ENCODE assay signal across 1 cellular context in the genomic region with DNA sequence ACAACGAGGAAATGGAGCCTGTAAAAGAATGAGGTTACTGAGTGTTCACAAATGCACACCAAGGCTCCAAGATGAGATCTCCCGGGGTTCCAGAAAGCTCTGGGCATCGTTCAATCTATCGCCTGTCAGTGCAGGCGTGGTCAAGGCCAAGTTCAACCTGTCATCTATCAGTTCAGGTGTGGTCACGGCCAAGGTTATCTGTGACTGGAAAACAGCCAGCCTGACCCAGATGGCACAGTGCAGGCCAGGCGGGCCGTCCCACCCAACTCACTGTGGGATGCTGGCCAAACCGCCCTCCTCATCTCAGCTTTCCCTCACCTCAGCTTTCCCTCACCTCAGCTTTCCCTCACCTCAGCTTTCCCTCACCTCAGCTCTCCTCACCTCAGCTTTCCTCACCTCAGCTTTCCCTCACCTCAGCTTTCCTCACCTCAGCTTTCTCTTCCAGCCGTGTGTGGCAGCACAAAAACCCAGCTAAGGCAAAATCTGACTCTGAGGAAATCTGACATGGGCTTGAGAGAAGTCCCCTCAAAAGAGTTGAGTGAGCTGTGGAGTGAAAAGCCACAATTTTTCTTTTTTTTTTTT.
TF ChIP-seq lines count a peak whose summit lies in the region.

No MANE protein-coding gene starts in this region.

TF ChIP-seq in HEK293T, 16 proteins besides CTCF, POLR2A, EP300 and RAD21:
- TF ChIP-seq TARDBP (IDR thresholded peaks at IDR 0.05) = no peak
- TF ChIP-seq, protein P1, sequence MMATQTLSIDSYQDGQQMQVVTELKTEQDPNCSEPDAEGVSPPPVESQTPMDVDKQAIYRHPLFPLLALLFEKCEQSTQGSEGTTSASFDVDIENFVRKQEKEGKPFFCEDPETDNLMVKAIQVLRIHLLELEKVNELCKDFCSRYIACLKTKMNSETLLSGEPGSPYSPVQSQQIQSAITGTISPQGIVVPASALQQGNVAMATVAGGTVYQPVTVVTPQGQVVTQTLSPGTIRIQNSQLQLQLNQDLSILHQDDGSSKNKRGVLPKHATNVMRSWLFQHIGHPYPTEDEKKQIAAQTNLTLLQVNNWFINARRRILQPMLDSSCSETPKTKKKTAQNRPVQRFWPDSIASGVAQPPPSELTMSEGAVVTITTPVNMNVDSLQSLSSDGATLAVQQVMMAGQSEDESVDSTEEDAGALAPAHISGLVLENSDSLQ (IDR thresholded peaks at IDR 0.05) = no peak
- no peak for TF ChIP-seq LEF1 (IDR thresholded peaks at IDR 0.05; ENCODE audit: borderline replicate concordance)
- TF ChIP-seq FOXM1 (IDR thresholded peaks at IDR 0.05; ENCODE audit: borderline replicate concordance) = no peak
- no peak for TF ChIP-seq SP1 (IDR thresholded peaks at IDR 0.05)
- TF ChIP-seq FOXK2 (IDR thresholded peaks at IDR 0.05) = no peak
- no peak for TF ChIP-seq NFRKB (IDR thresholded peaks at IDR 0.05)
- TF ChIP-seq SUZ12 (IDR thresholded peaks at IDR 0.05) = no peak
- no peak for TF ChIP-seq ARNT (IDR thresholded peaks at IDR 0.05)
